In genomic region chr2:68250196-68250595, GRCh38 we compare ENCODE assay signal across 9 cellular contexts. TPM values are rescaled to one million over a fixed set of nuclear protein-coding genes. Genes with fewer than 3 reads are reported as not detected.
DNase-seq lines count a peak whose midpoint lies in the region; ATAC-seq and TF ChIP-seq lines count a peak whose summit lies in the region.
"Had no signal": no experiment of that assay in that cellular context is flagged by ENCODE, and none has a peak within 500 bp of the region (broad histone marks: within the 10 kb centered on the region; RNA-seq: fewer than 3 reads in every experiment).

No MANE protein-coding gene starts in this region.

- peaks cover 57% of the 10 kb centered on the region for H4K20me1 ChIP-seq in hepatocyte (ENCODE audit: insufficient read depth, poor library complexity, severe bottlenecking)

- H3K27me3 ChIP-seq in WERI-Rb-1 (ENCODE audit: insufficient read depth, low read depth, severe bottlenecking) (no peaks in the 10 kb centered on the region), hepatocyte (no peaks in the 10 kb centered on the region), stomach (no peaks in the 10 kb centered on the region)

- TF ChIP-seq CTCF in WERI-Rb-1 (IDR thresholded peaks at IDR 0.05; ENCODE audit: low read depth, low read length) (no peak), hepatocyte (IDR thresholded peaks at IDR 0.05; ENCODE audit: poor library complexity) (no peak), stomach (IDR thresholded peaks at IDR 0.05) (no peak)

- intact Hi-C loops in stomach (cut with DNase I; ENCODE audit: low total_unique reads): no loop called here

- TF ChIP-seq EP300 in stomach (IDR thresholded peaks at IDR 0.05): no peak

- no peaks in the 10 kb centered on the region for H3K9me2 ChIP-seq in hepatocyte (replicated peaks; ENCODE audit: insufficient read depth)

- ATAC-seq in HG03342 (IDR thresholded peaks at IDR 0.05; ENCODE audit: unreplicated experiment): no peak

- H3K9me3 ChIP-seq in WERI-Rb-1 (ENCODE audit: severe bottlenecking): no peaks in the 10 kb centered on the region
- no peaks in the 10 kb centered on the region for H3K9me3 ChIP-seq in hepatocyte (ENCODE audit: low read depth)
- H3K9me3 ChIP-seq in stomach: no peaks in the 10 kb centered on the region

- H3K27ac ChIP-seq in WERI-Rb-1: peak overlapping the region; percentile 98
- H3K27ac ChIP-seq in hepatocyte: peak overlapping the region; percentile 98
- H3K27ac ChIP-seq in stomach: peak overlapping the region in 4 of 5 donors; percentile 94 to 100 (median 98)

- H3K36me3 ChIP-seq in WERI-Rb-1: peaks cover 32% of the 10 kb centered on the region
- H3K36me3 ChIP-seq in hepatocyte (replicated peaks; ENCODE audit: insufficient read depth, low read depth): no peaks in the 10 kb centered on the region
- no peaks in the 10 kb centered on the region for H3K36me3 ChIP-seq in stomach

- H3K4me3 ChIP-seq in WERI-Rb-1 (ENCODE audit: low read depth, low read length) (peak overlapping the region; percentile 93), hepatocyte (peak overlapping the region; percentile 55), stomach (peak overlapping the region; percentile 61 to 89 (median 84))

- no peak overlapping the region for H2AFZ ChIP-seq in hepatocyte

- H3K4me2 ChIP-seq in hepatocyte: peak overlapping the region; percentile 85

- DNase-seq in SIG-M5 treated with dmso at 0.1 percent for 504 hours (lab: John Stamatoyannopoulos, UW; ENCODE audit: unreplicated experiment) (peak; percentile 66), SIG-M5 (lab: John Stamatoyannopoulos, UW) (no peak), WERI-Rb-1 (no peak), hepatocyte (ENCODE audit: low spot score) (no peak), stomach (no peak), occipital lobe (lab: John Stamatoyannopoulos, UW) (no peak)
- DNase-seq in stimulated activated CD8-positive, alpha-beta memory T cell treated with anti-CD3 and anti-CD28 coated beads, Interleukin-4, amount 100 ng/mL, for 48 hours: no peak
- DNase-seq: 8988T had no signal

- TF ChIP-seq POLR2A in stomach (IDR thresholded peaks at IDR 0.05): no peak

- WGBS in hepatocyte (ENCODE audit: low lambda C conversion rate, missing lambda C conversion rate): 42% methylated on average over 5 of the region's 5 CpGs
- 12 to 23% (median 18%) methylated on average over 5 of the region's 5 CpGs for WGBS in stomach, 5 donors

- H3K79me2 ChIP-seq in hepatocyte: peaks cover 72% of the 10 kb centered on the region

- H3K4me1 ChIP-seq in hepatocyte (ENCODE audit: insufficient read depth) (peaks cover 31% of the 10 kb centered on the region), stomach (peaks cover 49 to 77% (median 63%) of the 10 kb centered on the region in 4 donors)

RNA-seq across cellular contexts. Expression of gene PPP3R1, which starts 2.1 kb away (rescaled TPM):
- total RNA-seq in hepatocyte: 35.1 and 46.5 TPM in 2 replicates
- polyA plus RNA-seq in hepatocyte: 3.5 and 5.1 TPM in 2 replicates
- 10 to 100 TPM in 4 of 5 donors, 1 to 10 TPM in 1; 1.2 to 65.7 (median 24.5) TPM for total RNA-seq in stomach
- 10 to 100 TPM; 12.3 to 19.6 (median 14.9) TPM for polyA plus RNA-seq in stomach
- 67.7 TPM for total RNA-seq in occipital lobe
